8 cellular contexts compared by ENCODE assay signal in genomic region chr20:54037525-54037924, GRCh38. TPM values are rescaled to one million over a fixed set of nuclear protein-coding genes. Genes with fewer than 3 reads are reported as not detected.
"Had no signal": no experiment of that assay in that cellular context is flagged by ENCODE, and none has a peak within 500 bp of the region (broad histone marks: within the 10 kb centered on the region; RNA-seq: fewer than 3 reads in every experiment).

No MANE protein-coding gene starts in this region.

- H3K9ac ChIP-seq: KMS-11 had no signal

- DNase-seq: IMR-90, Karpas-422, Kasumi-1, KBM-7, KG1 had no signal

- H3K4me1 Mint-ChIP-seq: IgD-negative memory B cell had no signal

- H3K4me3 Mint-ChIP-seq: IgD-negative memory B cell had no signal

- H3K27ac ChIP-seq: HL-60, KMS-11 had no signal

- H3K27ac Mint-ChIP-seq: IgD-negative memory B cell had no signal

- H3K4me2 ChIP-seq: KMS-11 had no signal

RNA-seq across cellular contexts. Expression of gene BCAS1, which starts 32.9 kb away (rescaled TPM):
- polyA plus RNA-seq: IMR-90 had no signal
